In genomic region chrX:153470411-153471363, GRCh38 we compare ENCODE assay signal across 8 cellular contexts. TPM values are rescaled to one million over a fixed set of nuclear protein-coding genes. Genes with fewer than 3 reads are reported as not detected.
A peak's percentile ranks its signal among the peaks of the same experiment; 100 is the strongest.
DNase-seq lines count a peak whose midpoint lies in the region; ATAC-seq and TF ChIP-seq lines count a peak whose summit lies in the region.

HAUS7 (minus strand) TSS chrX:153470576; CDS start chrX:153470557, 19 bp downstream.

- CTCF ChIA-PET in CD4-positive, alpha-beta T cell (lab: Charles Lee) = interaction anchor here (0.6 to 1.4 kb wide), 9 partner anchors 10 to 531 kb away, joined by 3 to 28 read pairs (median 4); no protein-coding TSS in a partner anchor

- peak within 1 kb of the TSS; percentile 42 for H3K4me3 ChIP-seq in lower leg skin (ENCODE audit: low read depth, poor library complexity, severe bottlenecking)

- no peaks in the 10 kb centered on the region for H3K27me3 Mint-ChIP-seq in CD4-positive, alpha-beta T cell

- H3K9me3 Mint-ChIP-seq in CD4-positive, alpha-beta T cell = no peaks in the 10 kb centered on the region

- intact Hi-C loops in CD4-positive, alpha-beta T cell (cut with DNase I, micrococcal nuclease) = loop anchor here (1.0 to 5.0 kb wide), 6 partner anchors 37 to 529 kb away; partner anchors contain the start of genes CCNQ (in 1 of the 2) and ZNF275 (in 1 of the 2)
- intact Hi-C loops in lower leg skin (cut with DNase I; ENCODE audit: low total_unique reads) = no loop called here

- no peaks in the 10 kb centered on the region for H3K36me3 Mint-ChIP-seq in CD4-positive, alpha-beta T cell (ENCODE audit: low read depth)

- peak; percentile 83 for ATAC-seq in CD4-positive, alpha-beta T cell (ENCODE audit: poor library complexity)
- ATAC-seq in GM19438 (IDR thresholded peaks at IDR 0.05; ENCODE audit: low read depth, unreplicated experiment) (peak; percentile 78), HG03571 (IDR thresholded peaks at IDR 0.05; ENCODE audit: unreplicated experiment) (peak; percentile 82)

- H3K9me3 ChIP-seq in CD4-positive, alpha-beta T cell (ENCODE audit: control insufficient read depth, low read length) = no peaks in the 10 kb centered on the region

- TF ChIP-seq POLR2A in lower leg skin (IDR thresholded peaks at IDR 0.05) = no peak

- H3K27ac Mint-ChIP-seq in CD4-positive, alpha-beta T cell = peak within 1 kb of the TSS; percentile 84

- POLR2A ChIA-PET in CD4-positive, alpha-beta T cell (lab: Charles Lee) = no interaction called here

- 37 to 49% methylated on average over 9 to 57 of the region's 70 CpGs for WGBS in lower leg skin, 2 donors

- TF ChIP-seq CTCF in CD4-positive, alpha-beta T cell (IDR thresholded peaks at IDR 0.05) = peak; percentile 56
- no peak for TF ChIP-seq CTCF in lower leg skin (IDR thresholded peaks at IDR 0.05)

- H3K27me3 ChIP-seq in CD4-positive, alpha-beta T cell (ENCODE audit: control insufficient read depth, insufficient read depth, low read length) = no peaks in the 10 kb centered on the region

- H3K4me3 Mint-ChIP-seq in CD4-positive, alpha-beta T cell = peak within 1 kb of the TSS; percentile 87

- peak within 1 kb of the TSS; percentile 46 for H3K27ac ChIP-seq in CD4-positive, alpha-beta T cell (ENCODE audit: low read depth, low read length)

- peak; percentile 81 to 88 (median 83) for DNase-seq in CD4-positive, alpha-beta T cell
- peak; percentile 88 for DNase-seq in NCI-H774 (lab: John Stamatoyannopoulos, UW)
- peak; percentile 82 to 88 for DNase-seq in activated CD4-positive, alpha-beta T cell treated with anti-CD3 and anti-CD28 coated beads, Interleukin-2, amount 50 U/mL, for 48 hours
- peak; percentile 68 to 91 for DNase-seq in dermis microvascular lymphatic vessel endothelial cell (ENCODE audit: low read depth in 2 of 2)
- peak; percentile 74 to 96 for DNase-seq in lower leg skin (ENCODE audit: low spot score in 2 of 2)
- peak; percentile 85 for DNase-seq in stimulated activated CD4-positive, alpha-beta T cell treated with anti-CD3 and anti-CD28 coated beads, Interleukin-4, amount 100 ng/mL, for 4 hours

- H3K4me1 Mint-ChIP-seq in CD4-positive, alpha-beta T cell (ENCODE audit: low read depth) = peaks cover 6% of the 10 kb centered on the region

RNA-seq across cellular contexts. Expression of gene HAUS7, which starts in this region (rescaled TPM):
- 10 to 100 TPM; 24.4 to 25.6 TPM for total RNA-seq in CD4-positive, alpha-beta T cell
- 11.6 and 13.9 TPM in 2 replicates for total RNA-seq in dermis microvascular lymphatic vessel endothelial cell
- 10 to 100 TPM in 3 of 4 donors, 1 to 10 TPM in 1; 2.7 to 24.2 (median 13.6) TPM for total RNA-seq in lower leg skin

Comparison
In these comparisons a context has a peak if more than half of its experiments do, and no peak if none do; other contexts are left out.
1. Peak in every context shown above with its lines: DNase-seq, ATAC-seq, H3K4me3 ChIP-seq and H3K27ac ChIP-seq.